In the genomic region with DNA sequence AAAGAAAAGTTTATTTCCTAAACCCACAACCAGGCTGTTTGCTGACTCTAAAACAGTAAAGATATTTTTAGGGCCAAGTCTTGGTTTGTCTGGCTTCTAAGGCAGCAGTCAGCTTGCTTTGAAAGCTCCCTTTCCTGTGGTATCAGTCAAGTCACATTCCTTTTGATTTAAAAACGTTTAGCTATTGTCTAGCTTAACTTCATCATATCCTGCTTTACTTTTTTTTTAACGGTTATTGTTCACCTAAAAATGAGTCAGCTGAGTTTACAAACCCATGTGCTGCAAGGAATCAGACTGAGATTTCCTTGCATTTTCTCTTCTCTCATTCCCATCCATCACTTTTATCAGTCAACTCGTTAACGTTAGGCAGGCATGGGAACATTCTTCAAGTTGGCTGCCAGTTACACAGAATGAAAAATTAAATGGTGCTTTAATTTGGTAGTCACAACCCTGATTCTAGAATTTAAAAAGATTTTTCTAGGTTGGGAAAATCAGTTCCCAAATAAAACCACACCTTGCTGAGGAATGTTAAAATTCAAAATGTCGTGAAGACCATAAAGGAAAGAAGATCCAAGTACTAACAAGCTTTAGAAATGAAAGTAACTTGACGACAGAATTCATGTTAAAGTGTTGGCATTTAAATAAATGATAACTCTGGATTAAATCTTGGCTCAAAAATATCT, we compare ENCODE assay signal across 8 cellular contexts. TPM values are rescaled to one million over a fixed set of nuclear protein-coding genes. Genes with fewer than 3 reads are reported as not detected.
A peak's percentile ranks its signal among the peaks of the same experiment; 100 is the strongest.
DNase-seq lines count a peak whose midpoint lies in the region; ATAC-seq and TF ChIP-seq lines count a peak whose summit lies in the region.

No MANE protein-coding gene starts in this region.

- no peak for TF ChIP-seq EP300 in Ishikawa (IDR thresholded peaks at IDR 0.05; ENCODE audit: borderline replicate concordance)

- CTCF ChIA-PET in A673 (lab: Charles Lee), result no interaction called here

- H3K9me3 Mint-ChIP-seq in brain, result peaks cover 0 to 17% (median 16%) of the 10 kb centered on the region in 5 experiments

- peak in 1 of 2 donors; percentile 24 for ATAC-seq in lower lobe of right lung

- DNase-seq in A673 (ENCODE audit: low spot score) (peak; percentile 70), lower lobe of right lung (no peak), NCI-H2029 (lab: John Stamatoyannopoulos, UW) (no peak), NCI-H446 treated with DMSO at 0.1 percent for 48 hours (lab: John Stamatoyannopoulos, UW) (no peak), NCI-H2081 (lab: John Stamatoyannopoulos, UW) (no peak)
- DNase-seq in stimulated activated CD4-positive, alpha-beta T cell treated with anti-CD3 and anti-CD28 coated beads, Interleukin-2, amount 100 ng/mL, for 48 hours, result no peak

- BruUV-seq in A673 (replicated peaks; lab: Mats Ljungman, UMichigan), result no TSS peak

- peak overlapping the region in 3 of 5 experiments; percentile 5 to 15 (median 9) for H3K27ac Mint-ChIP-seq in brain

- no peak overlapping the region for H3K27ac ChIP-seq in A673 (ENCODE audit: low read depth, low read length, poor library complexity, severe bottlenecking)
- peak overlapping the region; percentile 70 for H3K27ac ChIP-seq in lower lobe of right lung

- H3K27me3 Mint-ChIP-seq in brain, result no peaks in the 10 kb centered on the region

- H3K4me3 Mint-ChIP-seq in brain, result no peak overlapping the region

- H3K27me3 ChIP-seq in A673 (replicated peaks; ENCODE audit: insufficient read depth, low read depth, low read length, poor library complexity) (no peaks in the 10 kb centered on the region), lower lobe of right lung (ENCODE audit: low read depth) (no peaks in the 10 kb centered on the region)

- TF ChIP-seq RAD21 in Ishikawa (IDR thresholded peaks at IDR 0.05; ENCODE audit: low read depth), result no peak

- no peaks in the 10 kb centered on the region for H3K36me3 ChIP-seq in A673 (ENCODE audit: insufficient read depth, low read length, poor library complexity, severe bottlenecking)
- H3K36me3 ChIP-seq in lower lobe of right lung, result no peaks in the 10 kb centered on the region

- TF ChIP-seq CTCF in A673 (conservative IDR thresholded peaks at IDR 0.05; ENCODE audit: low read depth, low read length), result no peak
- no peak for TF ChIP-seq CTCF in brain (conservative IDR thresholded peaks at IDR 0.05)
- no peak for TF ChIP-seq CTCF in lower lobe of right lung (IDR thresholded peaks at IDR 0.05)

- peaks cover 22% of the 10 kb centered on the region for H3K4me1 ChIP-seq in A673 (ENCODE audit: insufficient read depth, low read length, poor library complexity, severe bottlenecking)
- peaks cover 68% of the 10 kb centered on the region for H3K4me1 ChIP-seq in lower lobe of right lung

- POLR2A ChIA-PET in A673 (lab: Charles Lee; ENCODE audit: low non-redundant PET), result no interaction called here

- intact Hi-C loops in A673 (cut with micrococcal nuclease; ENCODE audit: unreplicated experiment) (loop anchor here (2.0 kb wide), 1 partner anchor 46 kb away; the partner anchor contains the start of gene ELOVL5), lower lobe of right lung (cut with DNase I) (no loop called here)

- H3K4me3 ChIP-seq in A673 (ENCODE audit: low read depth, low read length, poor library complexity, severe bottlenecking) (peak overlapping the region; percentile 16), lower lobe of right lung (no peak overlapping the region)

- H3K9me3 ChIP-seq in A673 (ENCODE audit: low read depth, low read length, poor library complexity, severe bottlenecking), result no peaks in the 10 kb centered on the region
- no peaks in the 10 kb centered on the region for H3K9me3 ChIP-seq in lower lobe of right lung

- H3K4me1 Mint-ChIP-seq in brain, result peaks cover 56% of the 10 kb centered on the region

- peaks cover 45% of the 10 kb centered on the region for H3K36me3 Mint-ChIP-seq in brain

TF ChIP-seq in Ishikawa, 13 proteins besides CTCF, POLR2A, EP300 and RAD21:
- TF ChIP-seq NFIC (IDR thresholded peaks at IDR 0.05) (no peak), ZBTB7A (IDR thresholded peaks at IDR 0.05; ENCODE audit: low read depth) (no peak), TEAD4 (IDR thresholded peaks at IDR 0.05) (peak; percentile 38), FOXM1 (IDR thresholded peaks at IDR 0.05; ENCODE audit: borderline replicate concordance, low read depth) (peak; percentile 64; the same call in 1 of the 2 replicates), TCF12 (IDR thresholded peaks at IDR 0.05; ENCODE audit: low read depth) (no peak), CREB1 (IDR thresholded peaks at IDR 0.05; ENCODE audit: low read depth) (no peak), TAF1 (IDR thresholded peaks at IDR 0.05; ENCODE audit: low read depth) (no peak), CEBPB (IDR thresholded peaks at IDR 0.05) (no peak)
- TF ChIP-seq, protein P1, sequence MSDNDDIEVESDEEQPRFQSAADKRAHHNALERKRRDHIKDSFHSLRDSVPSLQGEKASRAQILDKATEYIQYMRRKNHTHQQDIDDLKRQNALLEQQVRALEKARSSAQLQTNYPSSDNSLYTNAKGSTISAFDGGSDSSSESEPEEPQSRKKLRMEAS (IDR thresholded peaks at IDR 0.05), result peak; percentile 61
TF ChIP-seq in Ishikawa: peak in this region for 3.

RNA-seq across cellular contexts. Expression of gene ELOVL5, which starts 45.9 kb away (rescaled TPM):
- 98.5 and 99.2 TPM in 2 replicates for total RNA-seq in A673 (2021)
- 89.3 TPM for polyA plus RNA-seq in brain (ENCODE audit: insufficient read depth, low read depth, low replicate concordance)
- 72.4 TPM for total RNA-seq in lower lobe of right lung
